Comparison of ENCODE assay signal across 32 cellular contexts in genomic region chr12:60020068-60020467, GRCh38.
"Had no signal": no experiment of that assay in that cellular context is flagged by ENCODE, and none has a peak within 500 bp of the region (broad histone marks: within the 10 kb centered on the region; RNA-seq: fewer than 3 reads in every experiment).

No MANE protein-coding gene starts in this region.

- H3K36me3 ChIP-seq: adrenal gland, ascending aorta, brain microvascular endothelial cell, breast epithelium, cardiac muscle cell had no signal

- H3K4me3 ChIP-seq: adrenal gland, ascending aorta, body of pancreas, breast epithelium, cardiac muscle cell had no signal

- DNase-seq: activated effector memory CD4-positive, alpha-beta T cell treated with anti-CD3 and anti-CD28 coated beads, Interleukin-2, amount 50 U/mL, for 16 hours; activated effector memory CD4-positive, alpha-beta T cell treated with Interleukin-2 at 50 U/mL for 16 hours; activated gamma-delta T cell; activated gamma-delta T cell treated with Interleukin-2 at 50 U/mL for 16 hours; activated naive CD4-positive, alpha-beta T cell; activated naive CD4-positive, alpha-beta T cell treated with anti-CD3 and anti-CD28 coated beads for 36 hours; activated naive CD4-positive, alpha-beta T cell treated with anti-CD3 and anti-CD28 coated beads, Interleukin-2, amount 10 ng/mL, durations not matched to agents 7 days and 5 days; activated naive CD4-positive, alpha-beta T cell treated with anti-CD3 and anti-CD28 coated beads, Interleukin-2, amount 50 U/mL, for 16 hours; activated naive CD4-positive, alpha-beta T cell treated with Interleukin-2 at 50 U/mL for 16 hours; activated naive CD8-positive, alpha-beta T cell treated with anti-CD3 and anti-CD28 coated beads for 36 hours; activated naive CD8-positive, alpha-beta T cell treated with anti-CD3 and anti-CD28 coated beads, Interleukin-2, amount 10 ng/mL, durations not matched to agents 7 days and 5 days; activated naive CD8-positive, alpha-beta T cell treated with anti-CD3 and anti-CD28 coated beads, Interleukin-2, amount 50 U/mL, for 24 hours; activated T-cell treated with anti-CD3 and anti-CD28 coated beads, Interleukin-2, amount 50 U/mL, for 1 hour; activated T-cell treated with anti-CD3 and anti-CD28 coated beads, Interleukin-2, amount 50 U/mL, for 24 hours; activated T-cell treated with anti-CD3 and anti-CD28 coated beads, Interleukin-2, amount 50 U/mL, for 4 hours; activated T-cell treated with anti-CD3 and anti-CD28 coated beads, Interleukin-2, amount 50 U/mL, for 48 hours; activated T-cell treated with anti-CD3 and anti-CD28 coated beads, Interleukin-2, amount 50 U/mL, for 72 hours; adrenal gland; amniotic stem cell; amygdala; anterior cingulate cortex; aorta; body of pancreas; brain microvascular endothelial cell; caudate nucleus; central memory CD4-positive, alpha-beta T cell; cerebellar nuclear complex had no signal

- H3K9me3 ChIP-seq: adrenal gland, body of pancreas, breast epithelium had no signal

- ATAC-seq: activated naive CD4-positive, alpha-beta T cell treated with anti-CD3 and anti-CD28 coated beads, Interleukin-2, amount 50 U/mL, for 72 hours; activated naive CD8-positive, alpha-beta T cell treated with anti-CD3 and anti-CD28 coated beads, Interleukin-2, amount 50 U/mL, for 24 hours; activated T-cell treated with anti-CD3 and anti-CD28 coated beads, Interleukin-2, amount 50 U/mL, for 4 hours; activated T-cell treated with anti-CD3 and anti-CD28 coated beads, Interleukin-2, amount 50 U/mL, for 72 hours; activated T-helper 17 cell treated with anti-CD3 and anti-CD28 coated beads, Interleukin-2, amount 50 U/mL, for 72 hours; body of pancreas had no signal

- H3K27ac ChIP-seq: adrenal gland, ascending aorta, body of pancreas, brain microvascular endothelial cell, breast epithelium, cardiac muscle cell had no signal

- H3K27me3 ChIP-seq: adrenal gland, ascending aorta, body of pancreas, brain microvascular endothelial cell, breast epithelium, cardiac muscle cell had no signal

- H3K4me1 ChIP-seq: adrenal gland, ascending aorta, body of pancreas, breast epithelium had no signal
